Comparison of ENCODE assay signal across 8 cellular contexts in the genomic region with DNA sequence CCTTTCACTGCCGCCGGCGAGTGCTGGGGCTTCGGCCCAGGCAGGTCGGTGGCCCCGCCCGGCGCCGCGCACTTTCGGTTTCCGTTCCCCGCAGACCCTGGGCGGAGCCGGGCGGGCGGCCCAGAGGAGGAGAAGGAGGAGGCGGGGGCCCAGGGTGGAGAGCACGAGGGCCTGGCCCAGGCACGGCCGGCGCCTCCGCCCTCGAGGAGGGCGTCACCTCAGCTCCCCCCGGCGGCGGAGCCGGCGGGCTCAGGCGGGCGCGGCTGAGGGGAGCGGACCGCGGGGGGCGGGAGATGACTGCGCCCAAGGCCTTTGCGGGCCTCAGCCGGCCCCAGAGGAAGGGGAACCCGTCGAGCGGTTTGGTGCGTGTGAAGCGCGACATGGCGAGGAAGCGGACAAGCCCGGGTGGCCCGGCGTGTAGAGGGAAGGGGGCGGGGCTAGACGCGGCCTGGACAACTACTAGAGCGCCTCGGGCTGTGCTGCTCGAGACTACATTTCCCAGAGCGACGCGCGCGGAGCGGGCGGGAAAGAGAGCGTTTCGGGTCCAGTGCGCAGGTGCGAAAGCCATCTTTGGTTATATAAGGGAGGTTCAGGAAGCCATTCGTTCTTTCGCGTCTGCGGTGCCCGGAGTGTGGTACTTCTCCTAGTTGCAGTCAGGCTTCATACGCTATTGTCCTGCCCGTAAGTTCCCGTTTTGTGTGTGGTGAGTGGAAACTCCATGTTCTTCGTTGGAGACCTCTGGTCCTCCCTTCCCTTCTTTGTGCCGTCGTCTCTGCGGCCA. TPM values are rescaled to one million over a fixed set of nuclear protein-coding genes. Genes with fewer than 3 reads are reported as not detected.
DNase-seq lines count a peak whose midpoint lies in the region; ATAC-seq and TF ChIP-seq lines count a peak whose summit lies in the region.

Gene ZNFX1 (minus strand): TSS at position 22 of the 781 bp plus-strand sequence. CDS start 2,218 bp downstream, outside the sequence.

- peak within 1 kb of the TSS; percentile 96 to 99 for H3K9ac ChIP-seq in colonic mucosa (ENCODE audit: low read depth in 2 of 2, low read length in 2 of 2)

- H3K27me3 ChIP-seq in BE2C = no peaks in the 10 kb centered on the region
- H3K27me3 ChIP-seq in colonic mucosa = no peaks in the 10 kb centered on the region
- no peaks in the 10 kb centered on the region for H3K27me3 ChIP-seq in layer of hippocampus (ENCODE audit: control insufficient read depth, insufficient read depth, low read length)

- peaks cover 69% of the 10 kb centered on the region for H3K36me3 ChIP-seq in BE2C
- H3K36me3 ChIP-seq in colonic mucosa = peaks cover 31% of the 10 kb centered on the region

- peaks cover 8% of the 10 kb centered on the region; the same call in 1 of the 2 replicates for H3K4me1 ChIP-seq in BE2C
- peaks cover 13% of the 10 kb centered on the region for H3K4me1 ChIP-seq in colonic mucosa

- peak within 1 kb of the TSS; percentile 90 for H3K27ac ChIP-seq in colonic mucosa
- peak within 1 kb of the TSS; percentile 96 for H3K27ac ChIP-seq in layer of hippocampus (ENCODE audit: low read depth, low read length)

- TF ChIP-seq CTCF in BE2C (IDR thresholded peaks at IDR 0.05; ENCODE audit: low read depth, low read length) (no peak), colonic mucosa (IDR thresholded peaks at IDR 0.05) (no peak)

- no peaks in the 10 kb centered on the region for H3K9me3 ChIP-seq in BE2C
- H3K9me3 ChIP-seq in colonic mucosa = no peaks in the 10 kb centered on the region

- peak within 1 kb of the TSS; percentile 97 for H3K4me3 ChIP-seq in BE2C (ENCODE audit: low read depth, low read length)
- H3K4me3 ChIP-seq in colonic mucosa = peak within 1 kb of the TSS; percentile 46

- ATAC-seq in HG03460 (IDR thresholded peaks at IDR 0.05; ENCODE audit: unreplicated experiment) = peak; percentile 75

- DNase-seq in BE2C (peak; percentile 99), GM19240 (ENCODE audit: insufficient read length, low spot score) (peak; percentile 73), NCI-H526 (lab: John Stamatoyannopoulos, UW) (peak; percentile 96 to 100), colonic mucosa (peak; percentile 99)
- DNase-seq in activated CD4-positive, alpha-beta T cell treated with anti-CD3 and anti-CD28 coated beads for 48 hours = peak; percentile 99
- peak; percentile 96 to 98 for DNase-seq in stimulated activated CD4-positive, alpha-beta T cell treated with anti-CD3 and anti-CD28 coated beads, Interleukin-1b, Interleukin-23, amount 100 ng/mL, for 4 hours (ENCODE audit: low read depth in 2 of 2)

- intact Hi-C loops in colonic mucosa (cut with DNase I) = no loop called here

RNA-seq across cellular contexts. Expression of gene ZNFX1, which starts in this region (rescaled TPM):
- polyA plus RNA-seq in BE2C (2012; ENCODE audit: insufficient read depth, insufficient read length, low read depth) = 9.0 TPM
- total RNA-seq in colonic mucosa = 10 to 100 TPM; 22.7 to 26.7 TPM

Comparison
In these comparisons a context has a peak if more than half of its experiments do, and no peak if none do; other contexts are left out.
1. Peak in every context shown above with its lines: DNase-seq, ATAC-seq, H3K4me3 ChIP-seq and H3K27ac ChIP-seq.